Comparison of ENCODE assay signal across 23 cellular contexts in genomic region chr16:82832861-82833260, GRCh38.
DNase-seq lines count a peak whose midpoint lies in the region; ATAC-seq and TF ChIP-seq lines count a peak whose summit lies in the region.
"Had no signal": no experiment of that assay in that cellular context is flagged by ENCODE, and none has a peak within 500 bp of the region (broad histone marks: within the 10 kb centered on the region; RNA-seq: fewer than 3 reads in every experiment).

No MANE protein-coding gene starts in this region.

- DNase-seq in NCI-H82 (lab: John Stamatoyannopoulos, UW), result peak; percentile 10
- DNase-seq in NCI-H82 treated with DMSO at 0.1 percent for 48 hours (lab: John Stamatoyannopoulos, UW; ENCODE audit: unreplicated experiment), result no peak
- DNase-seq in NCI-H524 treated with DMSO at 0.1 percent for 48 hours (lab: John Stamatoyannopoulos, UW), result peak; percentile 42
- DNase-seq in fibroblast of mammary gland (ENCODE audit: low read depth), result peak; percentile 87
- peak; percentile 53 for DNase-seq in superior temporal gyrus (ENCODE audit: extremely low spot score)
- DNase-seq in colonic mucosa, result no peak
- DNase-seq in HuH-7 (ENCODE audit: low spot score), result no peak
- DNase-seq: activated naive CD4-positive, alpha-beta T cell treated with anti-CD3 and anti-CD28 coated beads, Interleukin-2, amount 50 U/mL, for 16 hours; CD8-positive, alpha-beta memory T cell; DND-41; dorsolateral prefrontal cortex; hypothalamus; left colon; NCI-H1105 treated with DMSO at 0.1 percent for 48 hours; NCI-H2227 treated with DMSO at 0.1 percent for 48 hours; occipital lobe; stimulated activated CD4-positive, alpha-beta T cell treated with anti-CD3 and anti-CD28 coated beads, Interleukin-1b, Interleukin-23, amount 100 ng/mL, for 48 hours; stomach had no signal

- H3K9ac ChIP-seq in colonic mucosa (ENCODE audit: low read depth in 2 of 2, low read length in 2 of 2), result no peak overlapping the region
- H3K9ac ChIP-seq: KMS-11 had no signal

- H3K4me3 ChIP-seq in fibroblast of mammary gland (ENCODE audit: control insufficient read depth, low read depth, low read length) (no peak overlapping the region), colonic mucosa (no peak overlapping the region)
- H3K4me3 ChIP-seq: dorsolateral prefrontal cortex, stomach had no signal

- TF ChIP-seq CTCF in fibroblast of mammary gland (conservative IDR thresholded peaks at IDR 0.05; ENCODE audit: control insufficient read depth, insufficient read depth, low read depth, low read length) (no peak), colonic mucosa (IDR thresholded peaks at IDR 0.05) (no peak)

- H3K4me1 ChIP-seq in colonic mucosa, result no peaks in the 10 kb centered on the region
- H3K4me1 ChIP-seq: stomach had no signal

- no peaks in the 10 kb centered on the region for H3K9me3 ChIP-seq in colonic mucosa
- H3K9me3 ChIP-seq: stomach had no signal

- H3K27me3 ChIP-seq in colonic mucosa, result no peaks in the 10 kb centered on the region
- H3K27me3 ChIP-seq: dorsolateral prefrontal cortex, stomach had no signal

- intact Hi-C loops in colonic mucosa (cut with DNase I), result no loop called here

- no peak overlapping the region for H3K27ac ChIP-seq in colonic mucosa
- H3K27ac ChIP-seq: dorsolateral prefrontal cortex, HL-60, KMS-11, stomach had no signal

- no peaks in the 10 kb centered on the region for H3K36me3 ChIP-seq in colonic mucosa
- H3K36me3 ChIP-seq: stomach had no signal

- ATAC-seq in GM21381 (IDR thresholded peaks at IDR 0.05; ENCODE audit: unreplicated experiment), result no peak
- ATAC-seq: esophagus mucosa, left colon, sciatic nerve had no signal

Comparison
In these comparisons a context has a peak if more than half of its experiments do, and no peak if none do; other contexts are left out.
1. DNase-seq: peak in NCI-H82 (single experiment), NCI-H524 treated with DMSO at 0.1 percent for 48 hours (single experiment), fibroblast of mammary gland (single experiment) and superior temporal gyrus (single experiment); none in NCI-H82 treated with DMSO at 0.1 percent for 48 hours (single experiment), colonic mucosa (single experiment) and HuH-7 (single experiment).